ENCODE assay signal across 18 cellular contexts in the genomic region with DNA sequence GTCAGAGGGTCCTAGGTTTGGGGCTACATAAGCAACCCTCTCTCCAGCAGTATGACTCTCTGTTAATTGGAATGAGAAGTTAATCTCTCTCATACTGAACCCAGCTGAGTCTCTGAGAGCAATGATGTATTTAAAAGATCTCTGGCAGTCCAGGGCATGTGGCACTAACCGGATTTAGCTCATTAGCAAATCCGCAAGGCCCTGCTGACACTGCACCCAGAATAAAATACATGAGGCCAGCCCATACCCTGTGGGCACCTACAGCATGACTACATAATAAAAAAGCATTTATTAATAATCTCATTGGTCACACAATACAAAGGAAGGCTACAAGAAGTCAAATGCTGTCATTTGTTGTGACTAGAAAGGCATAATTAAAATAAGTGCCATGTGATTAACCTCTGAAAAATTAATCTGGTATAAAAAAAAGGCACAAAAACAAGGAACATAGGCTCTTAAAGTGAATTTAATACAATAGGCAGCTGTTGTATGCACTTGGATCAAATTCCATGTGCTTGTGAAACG.
"Had no signal": no experiment of that assay in that cellular context is flagged by ENCODE, and none has a peak within 500 bp of the region (broad histone marks: within the 10 kb centered on the region; RNA-seq: fewer than 3 reads in every experiment).

No MANE protein-coding gene starts in this region.

- FAIRE-seq: endometrium, TTC549 had no signal

- ATAC-seq: activated naive CD4-positive, alpha-beta T cell treated with anti-CD3 and anti-CD28 coated beads, Interleukin-2, amount 50 U/mL, for 72 hours; body of pancreas; esophagus mucosa; lower lobe of right lung; sciatic nerve; T-helper 17 cell had no signal

- DNase-seq: activated effector memory CD4-positive, alpha-beta T cell treated with Interleukin-2 at 50 U/mL for 16 hours; activated T-cell treated with anti-CD3 and anti-CD28 coated beads, Interleukin-2, amount 50 U/mL, for 1 hour; amniotic stem cell; body of pancreas; cerebellar nuclear complex; immature natural killer cell; lower lobe of right lung; midbrain; naive B cell; stimulated activated CD4-positive, alpha-beta T cell treated with anti-CD3 and anti-CD28 coated beads, Interleukin-2, amount 100 ng/mL, for 24 hours; stimulated activated naive CD4-positive, alpha-beta T cell; substantia nigra; T-helper 17 cell had no signal
